Comparison of ENCODE assay signal across 29 cellular contexts in genomic region chr15:41651373-41651772, GRCh38.
"Had no signal": no experiment of that assay in that cellular context is flagged by ENCODE, and none has a peak within 500 bp of the region (broad histone marks: within the 10 kb centered on the region; RNA-seq: fewer than 3 reads in every experiment).

No MANE protein-coding gene starts in this region.

- DNase-seq: colonic mucosa; cortex of kidney; dermis blood vessel endothelial cell; dorsolateral prefrontal cortex; effector CD4-positive, alpha-beta T cell; effector CD8-positive, alpha-beta T cell; effector memory CD4-positive, alpha-beta T cell; effector memory CD8-positive, alpha-beta T cell; endodermal cell; erythroblast; esophagus squamous epithelium; foreskin fibroblast; foreskin keratinocyte; foreskin melanocyte; gastrocnemius medialis; glutamatergic neuron; head of caudate nucleus; heart left ventricle; heart right ventricle had no signal

- H3K27me3 ChIP-seq: colonic mucosa, dorsolateral prefrontal cortex, esophagus muscularis mucosa, esophagus squamous epithelium, foreskin keratinocyte, gastrocnemius medialis, gastroesophageal sphincter, heart left ventricle, heart right ventricle had no signal

- H3K4me3 ChIP-seq: colonic mucosa, coronary artery, dorsolateral prefrontal cortex, esophagus muscularis mucosa, esophagus squamous epithelium, gastrocnemius medialis, gastroesophageal sphincter, heart left ventricle, heart right ventricle had no signal

- H3K9me3 Mint-ChIP-seq: effector memory CD8-positive, alpha-beta T cell had no signal

- H3K9me3 ChIP-seq: colonic mucosa, esophagus muscularis mucosa, esophagus squamous epithelium, gastrocnemius medialis, gastroesophageal sphincter had no signal

- FAIRE-seq: colon, endometrium, endothelial cell of umbilical vein, frontal cortex had no signal

- ATAC-seq: effector memory CD8-positive, alpha-beta T cell; esophagus mucosa; foreskin keratinocyte; gastrocnemius medialis; gastroesophageal sphincter; heart left ventricle; heart right ventricle had no signal

- H3K4me1 ChIP-seq: colonic mucosa, esophagus muscularis mucosa, esophagus squamous epithelium, foreskin keratinocyte, gastrocnemius medialis, gastroesophageal sphincter had no signal

- H3K4me1 Mint-ChIP-seq: endodermal cell had no signal

- H3K27me3 Mint-ChIP-seq: dendritic cell treated with granulocyte-macrophage colony-stimulating factor and Interleukin-4, amounts not matched to agents 40 ng/mL and 50 ng/mL, for 4 days; effector memory CD8-positive, alpha-beta T cell had no signal

- H3K36me3 ChIP-seq: colonic mucosa, esophagus muscularis mucosa, esophagus squamous epithelium, gastrocnemius medialis, gastroesophageal sphincter, heart left ventricle, heart right ventricle had no signal

- H3K27ac Mint-ChIP-seq: dendritic cell treated with granulocyte-macrophage colony-stimulating factor and Interleukin-4, amounts not matched to agents 40 ng/mL and 50 ng/mL, for 4 days; effector memory CD8-positive, alpha-beta T cell; endodermal cell had no signal

- H3K27ac ChIP-seq: colonic mucosa, coronary artery, dorsolateral prefrontal cortex, epithelial cell of prostate, esophagus muscularis mucosa, esophagus squamous epithelium, foreskin keratinocyte, gastrocnemius medialis, gastroesophageal sphincter, heart left ventricle, heart right ventricle had no signal

- H3K4me3 Mint-ChIP-seq: dendritic cell treated with granulocyte-macrophage colony-stimulating factor and Interleukin-4, amounts not matched to agents 40 ng/mL and 50 ng/mL, for 4 days; effector memory CD8-positive, alpha-beta T cell; endodermal cell had no signal
